In genomic region chr9:137023157-137023556, GRCh38 we compare ENCODE assay signal across 1 cellular context.
TF ChIP-seq lines count a peak whose summit lies in the region.

No MANE protein-coding gene starts in this region.

TF ChIP-seq in K562, 482 proteins besides CTCF, POLR2A, EP300 and RAD21 (continues in another document):
- TF ChIP-seq CEBPB (tag; IDR thresholded peaks at IDR 0.05): no peak
- no peak for TF ChIP-seq ZSCAN32 (CRISPR knock-in tag; IDR thresholded peaks at IDR 0.05)
- TF ChIP-seq, protein P1, sequence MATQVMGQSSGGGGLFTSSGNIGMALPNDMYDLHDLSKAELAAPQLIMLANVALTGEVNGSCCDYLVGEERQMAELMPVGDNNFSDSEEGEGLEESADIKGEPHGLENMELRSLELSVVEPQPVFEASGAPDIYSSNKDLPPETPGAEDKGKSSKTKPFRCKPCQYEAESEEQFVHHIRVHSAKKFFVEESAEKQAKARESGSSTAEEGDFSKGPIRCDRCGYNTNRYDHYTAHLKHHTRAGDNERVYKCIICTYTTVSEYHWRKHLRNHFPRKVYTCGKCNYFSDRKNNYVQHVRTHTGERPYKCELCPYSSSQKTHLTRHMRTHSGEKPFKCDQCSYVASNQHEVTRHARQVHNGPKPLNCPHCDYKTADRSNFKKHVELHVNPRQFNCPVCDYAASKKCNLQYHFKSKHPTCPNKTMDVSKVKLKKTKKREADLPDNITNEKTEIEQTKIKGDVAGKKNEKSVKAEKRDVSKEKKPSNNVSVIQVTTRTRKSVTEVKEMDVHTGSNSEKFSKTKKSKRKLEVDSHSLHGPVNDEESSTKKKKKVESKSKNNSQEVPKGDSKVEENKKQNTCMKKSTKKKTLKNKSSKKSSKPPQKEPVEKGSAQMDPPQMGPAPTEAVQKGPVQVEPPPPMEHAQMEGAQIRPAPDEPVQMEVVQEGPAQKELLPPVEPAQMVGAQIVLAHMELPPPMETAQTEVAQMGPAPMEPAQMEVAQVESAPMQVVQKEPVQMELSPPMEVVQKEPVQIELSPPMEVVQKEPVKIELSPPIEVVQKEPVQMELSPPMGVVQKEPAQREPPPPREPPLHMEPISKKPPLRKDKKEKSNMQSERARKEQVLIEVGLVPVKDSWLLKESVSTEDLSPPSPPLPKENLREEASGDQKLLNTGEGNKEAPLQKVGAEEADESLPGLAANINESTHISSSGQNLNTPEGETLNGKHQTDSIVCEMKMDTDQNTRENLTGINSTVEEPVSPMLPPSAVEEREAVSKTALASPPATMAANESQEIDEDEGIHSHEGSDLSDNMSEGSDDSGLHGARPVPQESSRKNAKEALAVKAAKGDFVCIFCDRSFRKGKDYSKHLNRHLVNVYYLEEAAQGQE (CRISPR knock-in tag; IDR thresholded peaks at IDR 0.05; ENCODE audit: low read depth): no peak
- no peak for TF ChIP-seq GABPB1 (CRISPR knock-in tag; IDR thresholded peaks at IDR 0.05)
- no peak for TF ChIP-seq ZNF140 (CRISPR knock-in tag; IDR thresholded peaks at IDR 0.05)
- TF ChIP-seq ZBTB7A (IDR thresholded peaks at IDR 0.05; ENCODE audit: borderline replicate concordance, control insufficient read depth, low read depth, low read length): no peak
- no peak for TF ChIP-seq IFI16 (CRISPR knock-in tag; IDR thresholded peaks at IDR 0.05)
- peak; percentile 86 for TF ChIP-seq DACH1 (IDR thresholded peaks at IDR 0.05; ENCODE audit: partially characterized antibody)
- TF ChIP-seq ZNF778 (CRISPR knock-in tag; IDR thresholded peaks at IDR 0.05): no peak
- TF ChIP-seq KAT8 (IDR thresholded peaks at IDR 0.05; ENCODE audit: low read depth): no peak
- TF ChIP-seq, protein P2, sequence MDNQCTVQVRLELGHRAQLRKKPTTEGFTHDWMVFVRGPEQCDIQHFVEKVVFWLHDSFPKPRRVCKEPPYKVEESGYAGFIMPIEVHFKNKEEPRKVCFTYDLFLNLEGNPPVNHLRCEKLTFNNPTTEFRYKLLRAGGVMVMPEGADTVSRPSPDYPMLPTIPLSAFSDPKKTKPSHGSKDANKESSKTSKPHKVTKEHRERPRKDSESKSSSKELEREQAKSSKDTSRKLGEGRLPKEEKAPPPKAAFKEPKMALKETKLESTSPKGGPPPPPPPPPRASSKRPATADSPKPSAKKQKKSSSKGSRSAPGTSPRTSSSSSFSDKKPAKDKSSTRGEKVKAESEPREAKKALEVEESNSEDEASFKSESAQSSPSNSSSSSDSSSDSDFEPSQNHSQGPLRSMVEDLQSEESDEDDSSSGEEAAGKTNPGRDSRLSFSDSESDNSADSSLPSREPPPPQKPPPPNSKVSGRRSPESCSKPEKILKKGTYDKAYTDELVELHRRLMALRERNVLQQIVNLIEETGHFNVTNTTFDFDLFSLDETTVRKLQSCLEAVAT (IDR thresholded peaks at IDR 0.05): no peak
- TF ChIP-seq MAFG (tag; conservative IDR thresholded peaks at IDR 0.05): no peak
- no peak for TF ChIP-seq MTF1 (CRISPR knock-in tag; IDR thresholded peaks at IDR 0.05; ENCODE audit: borderline replicate concordance)
- TF ChIP-seq YY1 (IDR thresholded peaks at IDR 0.05; ENCODE audit: borderline replicate concordance in 1 of 3, control insufficient read depth in 1 of 3, extremely low read depth in 1 of 3, insufficient read depth in 3 of 3, insufficient read length in 1 of 3, insufficient replicate concordance in 2 of 3, low read depth in 1 of 3, low read length in 2 of 3): no peak
- no peak for TF ChIP-seq RBM25 (IDR thresholded peaks at IDR 0.05; ENCODE audit: low read depth, low read length, severe bottlenecking)
- no peak for TF ChIP-seq NEUROD1 (IDR thresholded peaks at IDR 0.05; ENCODE audit: borderline replicate concordance, low read depth, low read length, partially characterized antibody)
- TF ChIP-seq SMARCB1 (IDR thresholded peaks at IDR 0.05; ENCODE audit: insufficient read length, low read depth): no peak
- no peak for TF ChIP-seq TAF9B (IDR thresholded peaks at IDR 0.05; ENCODE audit: partially characterized antibody)
- no peak for TF ChIP-seq ADNP (tag; IDR thresholded peaks at IDR 0.05)
- TF ChIP-seq SPI1 (IDR thresholded peaks at IDR 0.05; ENCODE audit: borderline replicate concordance, low read depth, low read length): no peak
- no peak for TF ChIP-seq TSC22D4 (tag; IDR thresholded peaks at IDR 0.05)
- TF ChIP-seq FOXP4 (CRISPR knock-in tag; IDR thresholded peaks at IDR 0.05; ENCODE audit: borderline replicate concordance): no peak
- TF ChIP-seq HINFP (tag; conservative IDR thresholded peaks at IDR 0.05; ENCODE audit: low read depth): no peak
- no peak for TF ChIP-seq ZNF583 (CRISPR knock-in tag; IDR thresholded peaks at IDR 0.05)
- TF ChIP-seq JUND (IDR thresholded peaks at IDR 0.05; ENCODE audit: borderline replicate concordance, low read depth, low read length): no peak
- TF ChIP-seq JUND (tag; IDR thresholded peaks at IDR 0.05; ENCODE audit: borderline replicate concordance, low read depth, low read length): no peak
- TF ChIP-seq LEF1 (IDR thresholded peaks at IDR 0.05): no peak
- peak; percentile 95 for TF ChIP-seq NR2C1 (IDR thresholded peaks at IDR 0.05)
- TF ChIP-seq NR2C1 (tag; IDR thresholded peaks at IDR 0.05): peak; percentile 95
- no peak for TF ChIP-seq SIN3B (IDR thresholded peaks at IDR 0.05; ENCODE audit: low read depth)
- no peak for TF ChIP-seq TAL1 (IDR thresholded peaks at IDR 0.05)
- TF ChIP-seq ZNF699 (CRISPR knock-in tag; IDR thresholded peaks at IDR 0.05; ENCODE audit: insufficient replicate concordance): no peak
- TF ChIP-seq, protein P3, sequence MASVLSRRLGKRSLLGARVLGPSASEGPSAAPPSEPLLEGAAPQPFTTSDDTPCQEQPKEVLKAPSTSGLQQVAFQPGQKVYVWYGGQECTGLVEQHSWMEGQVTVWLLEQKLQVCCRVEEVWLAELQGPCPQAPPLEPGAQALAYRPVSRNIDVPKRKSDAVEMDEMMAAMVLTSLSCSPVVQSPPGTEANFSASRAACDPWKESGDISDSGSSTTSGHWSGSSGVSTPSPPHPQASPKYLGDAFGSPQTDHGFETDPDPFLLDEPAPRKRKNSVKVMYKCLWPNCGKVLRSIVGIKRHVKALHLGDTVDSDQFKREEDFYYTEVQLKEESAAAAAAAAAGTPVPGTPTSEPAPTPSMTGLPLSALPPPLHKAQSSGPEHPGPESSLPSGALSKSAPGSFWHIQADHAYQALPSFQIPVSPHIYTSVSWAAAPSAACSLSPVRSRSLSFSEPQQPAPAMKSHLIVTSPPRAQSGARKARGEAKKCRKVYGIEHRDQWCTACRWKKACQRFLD (CRISPR knock-in tag; IDR thresholded peaks at IDR 0.05): no peak
- no peak for TF ChIP-seq TRIM28 (IDR thresholded peaks at IDR 0.05)
- peak; percentile 88 for TF ChIP-seq NR2C2 (CRISPR knock-in tag; IDR thresholded peaks at IDR 0.05)
- TF ChIP-seq NR2C2 (tag; IDR thresholded peaks at IDR 0.05): peak; percentile 77; the same call in 1 of the 2 replicates
- no peak for TF ChIP-seq WHSC1 (IDR thresholded peaks at IDR 0.05; ENCODE audit: low read length)
- no peak for TF ChIP-seq ESRRA (IDR thresholded peaks at IDR 0.05; ENCODE audit: borderline replicate concordance, low read depth)
- TF ChIP-seq, protein P4, sequence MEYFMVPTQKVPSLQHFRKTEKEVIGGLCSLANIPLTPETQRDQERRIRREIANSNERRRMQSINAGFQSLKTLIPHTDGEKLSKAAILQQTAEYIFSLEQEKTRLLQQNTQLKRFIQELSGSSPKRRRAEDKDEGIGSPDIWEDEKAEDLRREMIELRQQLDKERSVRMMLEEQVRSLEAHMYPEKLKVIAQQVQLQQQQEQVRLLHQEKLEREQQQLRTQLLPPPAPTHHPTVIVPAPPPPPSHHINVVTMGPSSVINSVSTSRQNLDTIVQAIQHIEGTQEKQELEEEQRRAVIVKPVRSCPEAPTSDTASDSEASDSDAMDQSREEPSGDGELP (CRISPR knock-in tag; IDR thresholded peaks at IDR 0.05; ENCODE audit: borderline replicate concordance): peak; percentile 95
- no peak for TF ChIP-seq CBFB (CRISPR knock-in tag; IDR thresholded peaks at IDR 0.05)
- TF ChIP-seq ARID4B (CRISPR knock-in tag; IDR thresholded peaks at IDR 0.05): no peak
- no peak for TF ChIP-seq TFE3 (CRISPR knock-in tag; IDR thresholded peaks at IDR 0.05)
- TF ChIP-seq NFIC (IDR thresholded peaks at IDR 0.05): peak; percentile 39; the same call in 1 of the 2 replicates
- TF ChIP-seq, protein P5, sequence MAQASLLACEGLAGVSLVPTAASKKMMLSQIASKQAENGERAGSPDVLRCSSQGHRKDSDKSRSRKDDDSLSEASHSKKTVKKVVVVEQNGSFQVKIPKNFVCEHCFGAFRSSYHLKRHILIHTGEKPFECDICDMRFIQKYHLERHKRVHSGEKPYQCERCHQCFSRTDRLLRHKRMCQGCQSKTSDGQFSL (CRISPR knock-in tag; IDR thresholded peaks at IDR 0.05): no peak
- TF ChIP-seq, protein P5 (tag; IDR thresholded peaks at IDR 0.05): no peak
- TF ChIP-seq RBBP5 (IDR thresholded peaks at IDR 0.05; ENCODE audit: borderline replicate concordance, insufficient read depth, low read length, poor library complexity, severe bottlenecking): no peak
